In genomic region chr1:32516402-32516801, GRCh38 we compare ENCODE assay signal across 9 cellular contexts. TPM values are rescaled to one million over a fixed set of nuclear protein-coding genes. Genes with fewer than 3 reads are reported as not detected.
"Had no signal": no experiment of that assay in that cellular context is flagged by ENCODE, and none has a peak within 500 bp of the region (broad histone marks: within the 10 kb centered on the region; RNA-seq: fewer than 3 reads in every experiment).

No MANE protein-coding gene starts in this region.

- ATAC-seq: HepG2 had no signal

- H3K4me3 Mint-ChIP-seq: H9, HFFc6, IgD-negative memory B cell had no signal

- H3K27ac Mint-ChIP-seq: H9, HFFc6, IgD-negative memory B cell had no signal

- H2AFZ ChIP-seq: GM23248 had no signal

- H3K36me3 Mint-ChIP-seq: IgD-negative memory B cell had no signal

- H3K9ac ChIP-seq: GM23248 had no signal

- DNase-seq: GM23248, H9, HCEC 1CT, HFFc6, KG1 had no signal

- H3K9me3 Mint-ChIP-seq: HFFc6, IgD-negative memory B cell had no signal

- H3K27ac ChIP-seq: GM23248, HL-60 had no signal

- H3K4me3 ChIP-seq: GM23248 had no signal

RNA-seq across cellular contexts. Expression of gene ZBTB8B, which starts 51.5 kb away (rescaled TPM):
- total RNA-seq: GM23248, HFFc6, HT1080 had no signal
- polyA plus RNA-seq: GM23248, IgD-negative memory B cell had no signal
